Comparison of ENCODE assay signal across 7 cellular contexts in genomic region chr1:244665771-244666217, GRCh38. TPM values are rescaled to one million over a fixed set of nuclear protein-coding genes. Genes with fewer than 3 reads are reported as not detected.
DNase-seq lines count a peak whose midpoint lies in the region; ATAC-seq and TF ChIP-seq lines count a peak whose summit lies in the region.

No MANE protein-coding gene starts in this region.

- no peaks in the 10 kb centered on the region for H3K36me3 ChIP-seq in gastrocnemius medialis
- H3K36me3 ChIP-seq in MM.1S (replicated peaks; ENCODE audit: insufficient read depth, low read length): no peaks in the 10 kb centered on the region; the same call in 1 of the 2 replicates

- ATAC-seq in GM19351 (IDR thresholded peaks at IDR 0.05; ENCODE audit: unreplicated experiment): peak; percentile 88
- ATAC-seq in HG03039 (IDR thresholded peaks at IDR 0.05; ENCODE audit: unreplicated experiment): peak; percentile 61
- peak; percentile 52 to 77 for ATAC-seq in gastrocnemius medialis

- H3K4me1 ChIP-seq in gastrocnemius medialis (peaks cover 27 to 32% of the 10 kb centered on the region in 2 donors), MM.1S (ENCODE audit: low read length) (peaks cover 8% of the 10 kb centered on the region)

- intact Hi-C loops in gastrocnemius medialis (cut with DNase I; ENCODE audit: low total_unique reads): no loop called here

- H3K27ac ChIP-seq in gastrocnemius medialis (peak overlapping the region in 3 of 4 donors; percentile 11 to 53 (median 53)), MM.1S (ENCODE audit: low read length) (no peak overlapping the region)

- no peak for TF ChIP-seq CTCF in gastrocnemius medialis (IDR thresholded peaks at IDR 0.05 in 4 of 5, conservative IDR thresholded peaks at IDR 0.05 in 1 of 5)
- TF ChIP-seq CTCF in MM.1S (IDR thresholded peaks at IDR 0.05; ENCODE audit: low read length): no peak

- H3K27me3 ChIP-seq in gastrocnemius medialis (no peaks in the 10 kb centered on the region), MM.1S (replicated peaks; ENCODE audit: insufficient read depth, low read length) (no peaks in the 10 kb centered on the region)

- no peaks in the 10 kb centered on the region for H3K9me3 ChIP-seq in gastrocnemius medialis
- no peaks in the 10 kb centered on the region for H3K9me3 ChIP-seq in MM.1S (replicated peaks; ENCODE audit: insufficient read depth, low read length)

- no peaks in the 10 kb centered on the region for H3F3A ChIP-seq in MM.1S (ENCODE audit: insufficient read depth, low read length)

- no peaks in the 10 kb centered on the region for H4K20me1 ChIP-seq in MM.1S (ENCODE audit: insufficient read depth, low read length)

- DNase-seq in SKM-1 treated with dmso at 0.1 percent for 144 hours (lab: John Stamatoyannopoulos, UW; ENCODE audit: unreplicated experiment): peak; percentile 77
- no peak for DNase-seq in gastrocnemius medialis
- no peak for DNase-seq in NCI-H2227 treated with DMSO at 0.1 percent for 48 hours (lab: John Stamatoyannopoulos, UW)
- DNase-seq in MM.1S: no peak
- DNase-seq in HT-29 (ENCODE audit: low spot score): no peak

- no peak overlapping the region for H3K4me2 ChIP-seq in MM.1S (ENCODE audit: low read depth, low read length)

- H3K79me2 ChIP-seq in MM.1S (ENCODE audit: low read length): peaks cover 82% of the 10 kb centered on the region

- in situ Hi-C loops in gastrocnemius medialis (cut with MboI; ENCODE audit: low sequenced_read_pairs in 4 of 4): loop anchor here in 1 of 4 donors (25.0 kb wide), 1 partner anchor 203 kb away; the partner anchor contains the start of genes ADSS2 and CATSPERE

- H3K9ac ChIP-seq in MM.1S (ENCODE audit: low read length): no peak overlapping the region

- no peak overlapping the region for H2AFZ ChIP-seq in MM.1S (ENCODE audit: low read length)

- H3K4me3 ChIP-seq in gastrocnemius medialis: no peak overlapping the region
- H3K4me3 ChIP-seq in MM.1S (ENCODE audit: low read length): no peak overlapping the region

- no peaks in the 10 kb centered on the region for H3K9me2 ChIP-seq in MM.1S (replicated peaks; ENCODE audit: insufficient read depth, low read length)

- TF ChIP-seq POLR2A in gastrocnemius medialis (IDR thresholded peaks at IDR 0.05): no peak

RNA-seq across cellular contexts. Expression of gene DESI2, which starts 12.9 kb away (rescaled TPM):
- 10 to 100 TPM; 22.8 to 33.0 (median 25.3) TPM for total RNA-seq in gastrocnemius medialis
- total RNA-seq in HT-29 (2014; rRNA removed; shearing (Covaris generic)): 23.9 and 25.0 TPM in 2 replicates
